In the genomic region with DNA sequence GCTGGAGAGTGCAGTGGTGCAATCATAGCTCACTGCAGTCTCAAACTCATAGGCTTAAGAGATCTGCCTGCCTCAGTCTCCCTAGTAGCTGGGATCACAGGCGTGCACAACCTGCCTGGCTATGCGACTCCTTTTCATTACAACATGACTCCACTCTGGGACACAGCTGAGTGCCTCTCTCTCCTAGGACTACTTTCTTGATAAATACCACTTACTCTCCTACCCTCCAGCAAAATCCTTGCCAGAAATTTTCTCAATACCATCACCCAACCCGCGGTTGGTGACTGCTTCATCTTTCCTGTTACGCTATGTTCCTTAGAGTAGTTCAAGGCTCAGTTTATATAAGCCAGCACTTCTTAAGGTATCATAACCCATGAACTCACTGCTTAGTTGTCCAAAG, we compare ENCODE assay signal across 14 cellular contexts. TPM values are rescaled to one million over a fixed set of nuclear protein-coding genes. Genes with fewer than 3 reads are reported as not detected.
DNase-seq lines count a peak whose midpoint lies in the region; ATAC-seq and TF ChIP-seq lines count a peak whose summit lies in the region.
"Had no signal": no experiment of that assay in that cellular context is flagged by ENCODE, and none has a peak within 500 bp of the region (broad histone marks: within the 10 kb centered on the region; RNA-seq: fewer than 3 reads in every experiment).

No MANE protein-coding gene starts in this region.

- POLR2A ChIA-PET in MCF 10A (lab: Yijun Ruan, JAX) = interaction anchor here (0.6 to 0.7 kb wide), 3 partner anchors 13 to 1015 kb away, joined by 3 read pairs; a partner anchor contains a TSS
- POLR2A ChIA-PET in PC-3 (lab: Charles Lee; ENCODE audit: unreplicated experiment) = no interaction called here

- BruUV-seq in MCF 10A (replicated peaks; lab: Mats Ljungman, UMichigan) (TSS peak; percentile 21), mammary epithelial cell (replicated peaks; lab: Mats Ljungman, UMichigan) (no TSS peak), PC-3 (replicated peaks; lab: Mats Ljungman, UMichigan) (no TSS peak)

- dilution Hi-C loops in mammary epithelial cell (cut with HindIII; ENCODE audit: low sequenced_read_pairs) = loop anchor here (5.0 kb wide), 1 partner anchor 33 kb away; no protein-coding TSS in a partner anchor

- H3K4me1 ChIP-seq in mammary epithelial cell (ENCODE audit: insufficient read depth, low read length) (peaks cover 3% of the 10 kb centered on the region), PC-3 (ENCODE audit: insufficient read depth, low read length) (no peaks in the 10 kb centered on the region)

- ATAC-seq in GM18519 (IDR thresholded peaks at IDR 0.05; ENCODE audit: low FRiP score, unreplicated experiment) (no peak), esophagus mucosa (no peak), PC-3 (no peak)
- ATAC-seq: HepG2 had no signal

- intact Hi-C loops in MCF 10A (cut with micrococcal nuclease) = no loop called here
- intact Hi-C loops in mammary epithelial cell (cut with micrococcal nuclease) = no loop called here
- intact Hi-C loops in PC-3 (cut with micrococcal nuclease) = no loop called here

- H3K4me2 ChIP-seq in mammary epithelial cell (ENCODE audit: insufficient read depth, low read depth, low read length) (no peak overlapping the region), PC-3 (ENCODE audit: low read length) (no peak overlapping the region)

- H3K27ac ChIP-seq in mammary epithelial cell (ENCODE audit: insufficient read depth, low read depth, low read length) (no peak overlapping the region), PC-3 (ENCODE audit: low read length) (no peak overlapping the region)
- H3K27ac ChIP-seq: BLaER1 treated with 17β-estradiol and CSF1 and Interleukin-3, amounts not matched to agents 10 nM and 100 nM had no signal

- H3K4me3 ChIP-seq in mammary epithelial cell (replicated peaks in 1 of 3; ENCODE audit: insufficient read depth in 1 of 3, low read depth in 2 of 3, low read length in 3 of 3) (no peak overlapping the region), PC-3 (ENCODE audit: low read length) (no peak overlapping the region)
- H3K4me3 ChIP-seq: BLaER1 treated with 17β-estradiol and CSF1 and Interleukin-3, amounts not matched to agents 10 nM and 100 nM; HAP-1 had no signal

- H2AFZ ChIP-seq in mammary epithelial cell (ENCODE audit: low read depth, low read length) (no peak overlapping the region), PC-3 (ENCODE audit: low read length) (no peak overlapping the region)

- H3K27me3 Mint-ChIP-seq in MCF 10A (ENCODE audit: insufficient read depth, unreplicated experiment) = no peaks in the 10 kb centered on the region
- H3K27me3 Mint-ChIP-seq: CD4-positive, CD25-positive, alpha-beta regulatory T cell had no signal

- no peaks in the 10 kb centered on the region for H4K20me1 ChIP-seq in mammary epithelial cell (ENCODE audit: insufficient read depth, low read length)
- H4K20me1 ChIP-seq in PC-3 (ENCODE audit: low read length) = no peaks in the 10 kb centered on the region

- H3K79me2 ChIP-seq in mammary epithelial cell (ENCODE audit: insufficient read depth, low read length) = no peaks in the 10 kb centered on the region
- no peaks in the 10 kb centered on the region for H3K79me2 ChIP-seq in PC-3 (ENCODE audit: low read length)

- peaks cover 83% of the 10 kb centered on the region for H3K36me3 Mint-ChIP-seq in MCF 10A (ENCODE audit: insufficient read depth, unreplicated experiment)

- no peaks in the 10 kb centered on the region for H3F3A ChIP-seq in PC-3 (ENCODE audit: low read length, unreplicated experiment)

- DNase-seq in MCF 10A (ENCODE audit: unreplicated experiment) = no peak
- DNase-seq in mammary epithelial cell = no peak
- DNase-seq in kidney tubule cell (ENCODE audit: low spot score) = peak; percentile 17
- peak; percentile 63 for DNase-seq in renal cortical epithelial cell (ENCODE audit: low read depth)
- no peak for DNase-seq in PC-3
- DNase-seq: 8988T; AML-193; CD4-positive, CD25-positive, alpha-beta regulatory T cell; DMS53 had no signal

- CTCF ChIA-PET in MCF 10A (lab: Yijun Ruan, JAX) (interaction anchor here (0.7 to 2.2 kb wide), 2 partner anchors 10 to 66 kb away, joined by 4 to 8 read pairs; no protein-coding TSS in a partner anchor), mammary epithelial cell (lab: Charles Lee; ENCODE audit: low non-redundant PET) (no interaction called here), PC-3 (lab: Charles Lee) (no interaction called here)

- H3K9ac ChIP-seq in mammary epithelial cell (ENCODE audit: insufficient read depth, low read length) (no peak overlapping the region), PC-3 (ENCODE audit: low read length) (no peak overlapping the region)
- H3K9ac ChIP-seq: BLaER1 treated with 17β-estradiol and CSF1 and Interleukin-3, amounts not matched to agents 10 nM and 100 nM had no signal

- no peaks in the 10 kb centered on the region for H3K4me1 Mint-ChIP-seq in MCF 10A (ENCODE audit: insufficient read depth, unreplicated experiment)

- H3K36me3 ChIP-seq in mammary epithelial cell (ENCODE audit: insufficient read depth, low read length) (peaks cover 19% of the 10 kb centered on the region), PC-3 (ENCODE audit: low read depth, low read length) (peaks cover 3% of the 10 kb centered on the region; the same call in 1 of the 2 replicates)

- H3K27me3 ChIP-seq in mammary epithelial cell (ENCODE audit: insufficient read depth, low read length) (no peaks in the 10 kb centered on the region), PC-3 (ENCODE audit: low read length) (no peaks in the 10 kb centered on the region)
- H3K27me3 ChIP-seq: BLaER1 treated with 17β-estradiol and CSF1 and Interleukin-3, amounts not matched to agents 10 nM and 100 nM had no signal

- H3K9me3 Mint-ChIP-seq in MCF 10A (ENCODE audit: unreplicated experiment) = no peaks in the 10 kb centered on the region
- H3K9me3 Mint-ChIP-seq: CD4-positive, CD25-positive, alpha-beta regulatory T cell had no signal

- H3K9me3 ChIP-seq in mammary epithelial cell (replicated peaks; ENCODE audit: insufficient read depth, low read length) (no peaks in the 10 kb centered on the region), PC-3 (ENCODE audit: low read length) (no peaks in the 10 kb centered on the region)
- H3K9me3 ChIP-seq: BLaER1 treated with 17β-estradiol and CSF1 and Interleukin-3, amounts not matched to agents 10 nM and 100 nM; HAP-1 had no signal

- no peak overlapping the region for H3K4me3 Mint-ChIP-seq in MCF 10A (ENCODE audit: unreplicated experiment)
- H3K4me3 Mint-ChIP-seq: CD4-positive, CD25-positive, alpha-beta regulatory T cell had no signal

- H3K9me2 ChIP-seq in PC-3 (replicated peaks; ENCODE audit: low read length) = no peaks in the 10 kb centered on the region

- H3K27ac Mint-ChIP-seq in MCF 10A (ENCODE audit: low read depth, unreplicated experiment) = no peak overlapping the region

- WGBS in mammary epithelial cell (ENCODE audit: low coverage, missing lambda C conversion rate) = 63% methylated on average over 5 of the region's 5 CpGs

- in situ Hi-C loops in mammary epithelial cell (cut with MboI; ENCODE audit: low sequenced_read_pairs in 2 of 2) = no loop called here

- TF ChIP-seq CTCF in MCF 10A (IDR thresholded peaks at IDR 0.05; ENCODE audit: unreplicated experiment) (no peak), mammary epithelial cell (conservative IDR thresholded peaks at IDR 0.05 in 1 of 2, IDR thresholded peaks at IDR 0.05 in 1 of 2; ENCODE audit: extremely low read depth in 1 of 2, insufficient read depth in 1 of 2, low read depth in 1 of 2, low read length in 2 of 2) (no peak), PC-3 (conservative IDR thresholded peaks at IDR 0.05; ENCODE audit: low read depth, low read length) (no peak)

RNA-seq across cellular contexts. Expression of a gene that starts 26.9 kb away (rescaled TPM):
- total RNA-seq in MCF 10A (2022) (67.1 and 82.9 TPM in 2 replicates), mammary epithelial cell (10 to 100 TPM; 46.5 to 60.8 TPM), renal cortical epithelial cell (110 and 133 TPM in 2 replicates), esophagus mucosa (18.9 TPM), PC-3 (2014; rRNA removed) (11.2 and 19.2 TPM in 2 replicates)
- 24.9 TPM for polyA plus RNA-seq in mammary epithelial cell
- 10.3 TPM for polyA minus RNA-seq in mammary epithelial cell

Comparison
In these comparisons a context has a peak if more than half of its experiments do, and no peak if none do; other contexts are left out.
1. DNase-seq: peak in kidney tubule cell (single experiment) and renal cortical epithelial cell (single experiment); none in MCF 10A (single experiment), mammary epithelial cell (single experiment) and PC-3 (single experiment).